In the genomic region with DNA sequence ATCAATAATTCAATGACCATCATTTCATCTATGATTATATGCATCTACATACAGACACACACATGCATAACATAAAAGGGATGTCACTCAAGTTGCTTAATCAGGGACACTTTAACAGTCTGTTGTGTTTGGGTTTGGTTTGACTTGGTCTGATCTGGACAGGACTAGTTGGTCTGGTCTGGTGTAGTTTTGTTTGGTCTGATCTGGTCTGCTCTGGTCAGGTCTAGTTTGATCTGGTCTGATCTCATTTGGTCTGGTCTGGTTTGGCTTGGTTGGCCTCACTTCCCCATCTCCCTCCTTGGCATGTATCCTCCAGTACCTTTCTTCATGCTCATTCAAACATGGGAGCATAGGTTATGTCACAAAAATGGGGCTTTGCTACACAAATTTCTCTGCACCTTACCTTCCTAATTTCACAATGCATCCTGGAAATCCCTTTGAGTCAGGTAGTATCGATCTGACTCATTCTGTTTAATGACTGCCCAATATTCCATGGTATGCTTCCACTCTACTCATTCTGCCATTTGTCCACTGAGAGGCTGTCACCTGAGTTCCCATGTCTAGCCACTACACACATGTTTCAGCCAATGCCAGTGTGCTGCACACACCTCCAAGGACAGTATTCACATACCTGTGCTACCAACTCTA, we compare ENCODE assay signal across 2 cellular contexts.
TF ChIP-seq lines count a peak whose summit lies in the region.

No MANE protein-coding gene starts in this region.

TF ChIP-seq in A549, 52 proteins besides CTCF, POLR2A, EP300 and RAD21 (continued from another document):
- TF ChIP-seq ZNF302 (CRISPR knock-in tag; IDR thresholded peaks at IDR 0.05) (no peak), SMC3 (IDR thresholded peaks at IDR 0.05) (no peak), HEYL (CRISPR knock-in tag; IDR thresholded peaks at IDR 0.05) (no peak)
- TF ChIP-seq, protein P1, sequence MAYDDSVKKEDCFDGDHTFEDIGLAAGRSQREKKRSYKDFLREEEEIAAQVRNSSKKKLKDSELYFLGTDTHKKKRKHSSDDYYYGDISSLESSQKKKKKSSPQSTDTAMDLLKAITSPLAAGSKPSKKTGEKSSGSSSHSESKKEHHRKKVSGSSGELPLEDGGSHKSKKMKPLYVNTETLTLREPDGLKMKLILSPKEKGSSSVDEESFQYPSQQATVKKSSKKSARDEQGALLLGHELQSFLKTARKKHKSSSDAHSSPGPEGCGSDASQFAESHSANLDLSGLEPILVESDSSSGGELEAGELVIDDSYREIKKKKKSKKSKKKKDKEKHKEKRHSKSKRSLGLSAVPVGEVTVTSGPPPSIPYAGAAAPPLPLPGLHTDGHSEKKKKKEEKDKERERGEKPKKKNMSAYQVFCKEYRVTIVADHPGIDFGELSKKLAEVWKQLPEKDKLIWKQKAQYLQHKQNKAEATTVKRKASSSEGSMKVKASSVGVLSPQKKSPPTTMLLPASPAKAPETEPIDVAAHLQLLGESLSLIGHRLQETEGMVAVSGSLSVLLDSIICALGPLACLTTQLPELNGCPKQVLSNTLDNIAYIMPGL (CRISPR knock-in tag; IDR thresholded peaks at IDR 0.05; ENCODE audit: borderline replicate concordance) = no peak
- TF ChIP-seq, protein P2, sequence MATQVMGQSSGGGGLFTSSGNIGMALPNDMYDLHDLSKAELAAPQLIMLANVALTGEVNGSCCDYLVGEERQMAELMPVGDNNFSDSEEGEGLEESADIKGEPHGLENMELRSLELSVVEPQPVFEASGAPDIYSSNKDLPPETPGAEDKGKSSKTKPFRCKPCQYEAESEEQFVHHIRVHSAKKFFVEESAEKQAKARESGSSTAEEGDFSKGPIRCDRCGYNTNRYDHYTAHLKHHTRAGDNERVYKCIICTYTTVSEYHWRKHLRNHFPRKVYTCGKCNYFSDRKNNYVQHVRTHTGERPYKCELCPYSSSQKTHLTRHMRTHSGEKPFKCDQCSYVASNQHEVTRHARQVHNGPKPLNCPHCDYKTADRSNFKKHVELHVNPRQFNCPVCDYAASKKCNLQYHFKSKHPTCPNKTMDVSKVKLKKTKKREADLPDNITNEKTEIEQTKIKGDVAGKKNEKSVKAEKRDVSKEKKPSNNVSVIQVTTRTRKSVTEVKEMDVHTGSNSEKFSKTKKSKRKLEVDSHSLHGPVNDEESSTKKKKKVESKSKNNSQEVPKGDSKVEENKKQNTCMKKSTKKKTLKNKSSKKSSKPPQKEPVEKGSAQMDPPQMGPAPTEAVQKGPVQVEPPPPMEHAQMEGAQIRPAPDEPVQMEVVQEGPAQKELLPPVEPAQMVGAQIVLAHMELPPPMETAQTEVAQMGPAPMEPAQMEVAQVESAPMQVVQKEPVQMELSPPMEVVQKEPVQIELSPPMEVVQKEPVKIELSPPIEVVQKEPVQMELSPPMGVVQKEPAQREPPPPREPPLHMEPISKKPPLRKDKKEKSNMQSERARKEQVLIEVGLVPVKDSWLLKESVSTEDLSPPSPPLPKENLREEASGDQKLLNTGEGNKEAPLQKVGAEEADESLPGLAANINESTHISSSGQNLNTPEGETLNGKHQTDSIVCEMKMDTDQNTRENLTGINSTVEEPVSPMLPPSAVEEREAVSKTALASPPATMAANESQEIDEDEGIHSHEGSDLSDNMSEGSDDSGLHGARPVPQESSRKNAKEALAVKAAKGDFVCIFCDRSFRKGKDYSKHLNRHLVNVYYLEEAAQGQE (IDR thresholded peaks at IDR 0.05) = no peak

TF ChIP-seq in IMR-90, 13 proteins besides CTCF, POLR2A, EP300 and RAD21 (continued from another document):
- TF ChIP-seq NFE2L2 (IDR thresholded peaks at IDR 0.05; ENCODE audit: low read depth, low read length) = no peak
- TF ChIP-seq, protein P3, sequence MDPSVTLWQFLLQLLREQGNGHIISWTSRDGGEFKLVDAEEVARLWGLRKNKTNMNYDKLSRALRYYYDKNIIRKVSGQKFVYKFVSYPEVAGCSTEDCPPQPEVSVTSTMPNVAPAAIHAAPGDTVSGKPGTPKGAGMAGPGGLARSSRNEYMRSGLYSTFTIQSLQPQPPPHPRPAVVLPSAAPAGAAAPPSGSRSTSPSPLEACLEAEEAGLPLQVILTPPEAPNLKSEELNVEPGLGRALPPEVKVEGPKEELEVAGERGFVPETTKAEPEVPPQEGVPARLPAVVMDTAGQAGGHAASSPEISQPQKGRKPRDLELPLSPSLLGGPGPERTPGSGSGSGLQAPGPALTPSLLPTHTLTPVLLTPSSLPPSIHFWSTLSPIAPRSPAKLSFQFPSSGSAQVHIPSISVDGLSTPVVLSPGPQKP (IDR thresholded peaks at IDR 0.05; ENCODE audit: borderline replicate concordance, low read depth, low read length) = no peak
- TF ChIP-seq MXI1 (IDR thresholded peaks at IDR 0.05; ENCODE audit: borderline replicate concordance, low read depth, low read length) = no peak
- TF ChIP-seq RFX5 (IDR thresholded peaks at IDR 0.05; ENCODE audit: low read depth, low read length) = no peak
- TF ChIP-seq MAZ (IDR thresholded peaks at IDR 0.05; ENCODE audit: borderline replicate concordance, low read depth, low read length) = no peak
- no peak for TF ChIP-seq CHD1 (IDR thresholded peaks at IDR 0.05; ENCODE audit: low read depth, low read length)
- no peak for TF ChIP-seq FOS (IDR thresholded peaks at IDR 0.05; ENCODE audit: low read depth, low read length)
- no peak for TF ChIP-seq BHLHE40 (IDR thresholded peaks at IDR 0.05; ENCODE audit: low read depth, low read length)
